11 cellular contexts compared by ENCODE assay signal in genomic region chr10:75166623-75166972, GRCh38. TPM values are rescaled to one million over a fixed set of nuclear protein-coding genes. Genes with fewer than 3 reads are reported as not detected.
DNase-seq lines count a peak whose midpoint lies in the region; ATAC-seq and TF ChIP-seq lines count a peak whose summit lies in the region.
"Had no signal": no experiment of that assay in that cellular context is flagged by ENCODE, and none has a peak within 500 bp of the region (broad histone marks: within the 10 kb centered on the region; RNA-seq: fewer than 3 reads in every experiment).

No MANE protein-coding gene starts in this region.

- H3K36me3 Mint-ChIP-seq in CD8-positive, alpha-beta T cell, result peaks cover 17% of the 10 kb centered on the region
- H3K36me3 Mint-ChIP-seq in activated T-helper 1 cell treated with anti-CD3 and anti-CD28 coated beads, Interleukin-12 subunit alpha, Interleukin-12 subunit beta, Interleukin-2, Interleukin-4 antibody, amounts not matched to agents 30 ng/mL and 10 ng/mL and 1 ng/mL, durations not matched to agents 14 hours and 24 hours and 36 hours (ENCODE audit: low read depth), result peaks cover 13% of the 10 kb centered on the region

- peaks cover 24% of the 10 kb centered on the region for H3K4me1 ChIP-seq in CD8-positive, alpha-beta T cell (ENCODE audit: insufficient read depth, low read length)

- DNase-seq in CD8-positive, alpha-beta T cell, result no peak
- DNase-seq in activated T-helper 1 cell treated with anti-CD3 and anti-CD28 coated beads, Interleukin-12 subunit alpha, Interleukin-12 subunit beta, Interleukin-2, Interleukin-4 antibody, amounts not matched to agents 30 ng/mL and 10 ng/mL and 1 ng/mL, durations not matched to agents 14 hours and 24 hours and 36 hours (ENCODE audit: low spot score), result no peak
- DNase-seq in HT-29 (ENCODE audit: low spot score), result no peak
- no peak for DNase-seq in lower leg skin (ENCODE audit: low spot score in 2 of 2)
- DNase-seq in superior temporal gyrus (ENCODE audit: extremely low spot score), result no peak
- DNase-seq in nucleus accumbens (lab: John Stamatoyannopoulos, UW), result no peak
- DNase-seq: brain microvascular endothelial cell, NCI-H526, right cardiac atrium had no signal

- no peak for TF ChIP-seq POLR2A in lower leg skin (IDR thresholded peaks at IDR 0.05)

- intact Hi-C loops in CD8-positive, alpha-beta T cell (cut with DNase I, micrococcal nuclease), result loop anchor here in 1 of 2 experiments (10.0 kb wide), 1 partner anchor 52 kb away; the partner anchor contains the start of gene SAMD8
- intact Hi-C loops in activated T-helper 1 cell treated with anti-CD3 and anti-CD28 coated beads, Interleukin-12 subunit alpha, Interleukin-12 subunit beta, Interleukin-2, Interleukin-4 antibody, amounts not matched to agents 30 ng/mL and 10 ng/mL and 1 ng/mL, durations not matched to agents 14 hours and 24 hours and 36 hours (cut with micrococcal nuclease), result loop anchor here (1.0 to 2.0 kb wide), 2 partner anchors 14 to 53 kb away; no protein-coding TSS in a partner anchor
- intact Hi-C loops in lower leg skin (cut with DNase I; ENCODE audit: low total_unique reads), result no loop called here

- H3K4me1 Mint-ChIP-seq in CD8-positive, alpha-beta T cell (ENCODE audit: low read depth), result peaks cover 46% of the 10 kb centered on the region
- H3K4me1 Mint-ChIP-seq in activated T-helper 1 cell treated with anti-CD3 and anti-CD28 coated beads, Interleukin-12 subunit alpha, Interleukin-12 subunit beta, Interleukin-2, Interleukin-4 antibody, amounts not matched to agents 30 ng/mL and 10 ng/mL and 1 ng/mL, durations not matched to agents 14 hours and 24 hours and 36 hours (ENCODE audit: low read depth), result peaks cover 25% of the 10 kb centered on the region

- H3K27ac ChIP-seq in CD8-positive, alpha-beta T cell (ENCODE audit: low read depth, low read length), result peak overlapping the region; percentile 6
- H3K27ac ChIP-seq: brain microvascular endothelial cell had no signal

- H3K27me3 Mint-ChIP-seq in CD8-positive, alpha-beta T cell (ENCODE audit: low read depth), result no peaks in the 10 kb centered on the region
- H3K27me3 Mint-ChIP-seq in activated T-helper 1 cell treated with anti-CD3 and anti-CD28 coated beads, Interleukin-12 subunit alpha, Interleukin-12 subunit beta, Interleukin-2, Interleukin-4 antibody, amounts not matched to agents 30 ng/mL and 10 ng/mL and 1 ng/mL, durations not matched to agents 14 hours and 24 hours and 36 hours (ENCODE audit: insufficient read depth), result no peaks in the 10 kb centered on the region

- no peaks in the 10 kb centered on the region for H3K9me3 ChIP-seq in CD8-positive, alpha-beta T cell (ENCODE audit: low read length)

- H3K36me3 ChIP-seq in CD8-positive, alpha-beta T cell (ENCODE audit: insufficient read depth, low read length), result no peaks in the 10 kb centered on the region

- ATAC-seq in CD8-positive, alpha-beta T cell, result peak; percentile 29
- ATAC-seq in GM19328 (IDR thresholded peaks at IDR 0.05; ENCODE audit: unreplicated experiment), result peak; percentile 6
- ATAC-seq in HG03064 (IDR thresholded peaks at IDR 0.05; ENCODE audit: low read depth, unreplicated experiment), result peak; percentile 34
- ATAC-seq: right cardiac atrium had no signal

- no peaks in the 10 kb centered on the region for H3K9me3 Mint-ChIP-seq in CD8-positive, alpha-beta T cell
- no peaks in the 10 kb centered on the region for H3K9me3 Mint-ChIP-seq in activated T-helper 1 cell treated with anti-CD3 and anti-CD28 coated beads, Interleukin-12 subunit alpha, Interleukin-12 subunit beta, Interleukin-2, Interleukin-4 antibody, amounts not matched to agents 30 ng/mL and 10 ng/mL and 1 ng/mL, durations not matched to agents 14 hours and 24 hours and 36 hours

- H3K27ac Mint-ChIP-seq in CD8-positive, alpha-beta T cell, result peak overlapping the region; percentile 89
- H3K27ac Mint-ChIP-seq in activated T-helper 1 cell treated with anti-CD3 and anti-CD28 coated beads, Interleukin-12 subunit alpha, Interleukin-12 subunit beta, Interleukin-2, Interleukin-4 antibody, amounts not matched to agents 30 ng/mL and 10 ng/mL and 1 ng/mL, durations not matched to agents 14 hours and 24 hours and 36 hours, result peak overlapping the region; percentile 86

- TF ChIP-seq CTCF in CD8-positive, alpha-beta T cell (IDR thresholded peaks at IDR 0.05), result no peak
- TF ChIP-seq CTCF in lower leg skin (IDR thresholded peaks at IDR 0.05), result no peak

- POLR2A ChIA-PET in CD8-positive, alpha-beta T cell (lab: Charles Lee), result interaction anchor here (1.0 to 2.6 kb wide), 4 partner anchors 17 to 44 kb away, joined by 3 to 9 read pairs (median 4); partner anchors contain the start of gene VDAC2

- 84% methylated on average over 1 of the region's 1 CpG for WGBS in lower leg skin, 2 donors

- H3K4me3 Mint-ChIP-seq in CD8-positive, alpha-beta T cell, result peak overlapping the region; percentile 72
- peak overlapping the region; percentile 72 for H3K4me3 Mint-ChIP-seq in activated T-helper 1 cell treated with anti-CD3 and anti-CD28 coated beads, Interleukin-12 subunit alpha, Interleukin-12 subunit beta, Interleukin-2, Interleukin-4 antibody, amounts not matched to agents 30 ng/mL and 10 ng/mL and 1 ng/mL, durations not matched to agents 14 hours and 24 hours and 36 hours

- CTCF ChIA-PET in CD8-positive, alpha-beta T cell (lab: Charles Lee), result interaction anchor here (0.8 to 1.4 kb wide), 3 partner anchors 12 to 68 kb away, joined by 3 read pairs; no protein-coding TSS in a partner anchor

- H3K4me3 ChIP-seq in CD8-positive, alpha-beta T cell (ENCODE audit: low read depth, low read length), result no peak overlapping the region
- H3K4me3 ChIP-seq in lower leg skin (ENCODE audit: low read depth, poor library complexity, severe bottlenecking), result no peak overlapping the region

- H3K27me3 ChIP-seq in CD8-positive, alpha-beta T cell (ENCODE audit: insufficient read depth, low read length), result no peaks in the 10 kb centered on the region
- H3K27me3 ChIP-seq: brain microvascular endothelial cell had no signal

RNA-seq across cellular contexts. Expression of gene VDAC2, which starts 44.0 kb away (rescaled TPM):
- total RNA-seq in CD8-positive, alpha-beta T cell, result 100 to 1,000 TPM; 184 to 187 TPM
- 220 and 224 TPM in 2 replicates for total RNA-seq in activated T-helper 1 cell treated with anti-CD3 and anti-CD28 coated beads, Interleukin-12 subunit alpha, Interleukin-12 subunit beta, Interleukin-2, Interleukin-4 antibody, amounts not matched to agents 30 ng/mL and 10 ng/mL and 1 ng/mL, durations not matched to agents 14 hours and 24 hours and 36 hours
- 66.0 and 83.2 TPM in 2 replicates for total RNA-seq in HT-29 (2014; rRNA removed; shearing (Covaris generic))
- 100 to 1,000 TPM; 121 to 145 (median 140) TPM for total RNA-seq in lower leg skin

RNA-seq across cellular contexts. Expression of gene SAMD8, which starts 55.1 kb away (rescaled TPM):
- total RNA-seq in CD8-positive, alpha-beta T cell, result 10 to 100 TPM; 41.2 to 41.4 TPM
- total RNA-seq in activated T-helper 1 cell treated with anti-CD3 and anti-CD28 coated beads, Interleukin-12 subunit alpha, Interleukin-12 subunit beta, Interleukin-2, Interleukin-4 antibody, amounts not matched to agents 30 ng/mL and 10 ng/mL and 1 ng/mL, durations not matched to agents 14 hours and 24 hours and 36 hours, result 16.2 and 16.5 TPM in 2 replicates
- total RNA-seq in HT-29 (2014; rRNA removed; shearing (Covaris generic)), result 6.4 and 8.0 TPM in 2 replicates
- 10 to 100 TPM; 17.4 to 26.4 (median 23.2) TPM for total RNA-seq in lower leg skin
